1 cellular context compared by ENCODE assay signal in genomic region chr3:141986548-141987107, GRCh38.
TF ChIP-seq lines count a peak whose summit lies in the region.

No MANE protein-coding gene starts in this region.

TF ChIP-seq in K562, 482 proteins besides CTCF, POLR2A, EP300 and RAD21:
- TF ChIP-seq RBBP5 (IDR thresholded peaks at IDR 0.05; ENCODE audit: borderline replicate concordance, insufficient read depth, low read length, poor library complexity, severe bottlenecking) = no peak
- TF ChIP-seq NFE2L1 (tag; IDR thresholded peaks at IDR 0.05; ENCODE audit: borderline replicate concordance, low read depth) = no peak
- TF ChIP-seq FOXA3 (CRISPR knock-in tag; conservative IDR thresholded peaks at IDR 0.05 in 1 of 2, IDR thresholded peaks at IDR 0.05 in 1 of 2) = no peak
- no peak for TF ChIP-seq KDM5B (IDR thresholded peaks at IDR 0.05; ENCODE audit: insufficient replicate concordance, low read depth, low read length)
- TF ChIP-seq C11orf30 (IDR thresholded peaks at IDR 0.05; ENCODE audit: low read depth) = peak; percentile 71
- no peak for TF ChIP-seq NFRKB (IDR thresholded peaks at IDR 0.05; ENCODE audit: low read depth)
- no peak for TF ChIP-seq XRCC5 (IDR thresholded peaks at IDR 0.05; ENCODE audit: low read depth, low read length)
- TF ChIP-seq SREBF2 (CRISPR knock-in tag; IDR thresholded peaks at IDR 0.05) = no peak
- 0 out of 2 replicates have a peak, but pooled peaks have one; percentile 43 for TF ChIP-seq MAFG (tag; conservative IDR thresholded peaks at IDR 0.05)
- no peak for TF ChIP-seq ZNF511 (CRISPR knock-in tag; IDR thresholded peaks at IDR 0.05)
- TF ChIP-seq ZSCAN32 (CRISPR knock-in tag; IDR thresholded peaks at IDR 0.05) = no peak
- TF ChIP-seq ZHX1 (conservative IDR thresholded peaks at IDR 0.05; ENCODE audit: low read length) = no peak
- no peak for TF ChIP-seq ESRRA (IDR thresholded peaks at IDR 0.05; ENCODE audit: borderline replicate concordance, low read depth)
- TF ChIP-seq NR0B1 (IDR thresholded peaks at IDR 0.05; ENCODE audit: partially characterized antibody) = no peak
- TF ChIP-seq MAFF (IDR thresholded peaks at IDR 0.05; ENCODE audit: low read length) = peak; percentile 27; the same call in 1 of the 2 replicates
- TF ChIP-seq POLR3A (IDR thresholded peaks at IDR 0.05; ENCODE audit: borderline replicate concordance, extremely low read depth, insufficient read depth, insufficient read length) = no peak
- TF ChIP-seq ZNF316 (IDR thresholded peaks at IDR 0.05) = peak; percentile 69
- no peak for TF ChIP-seq ZNF449 (CRISPR knock-in tag; IDR thresholded peaks at IDR 0.05)
- no peak for TF ChIP-seq SNAPC5 (CRISPR knock-in tag; IDR thresholded peaks at IDR 0.05)
